In genomic region chr15:62805502-62805901, GRCh38 we compare ENCODE assay signal across 1 cellular context.
TF ChIP-seq lines count a peak whose summit lies in the region.

No MANE protein-coding gene starts in this region.

TF ChIP-seq in K562, 482 proteins besides CTCF, POLR2A, EP300 and RAD21 (continued from another document):
- no peak for TF ChIP-seq ZBTB5 (IDR thresholded peaks at IDR 0.05)
